In genomic region chr18:63157293-63158011, GRCh38 we compare ENCODE assay signal across 9 cellular contexts.
DNase-seq lines count a peak whose midpoint lies in the region; ATAC-seq and TF ChIP-seq lines count a peak whose summit lies in the region.
"Had no signal": no experiment of that assay in that cellular context is flagged by ENCODE, and none has a peak within 500 bp of the region (broad histone marks: within the 10 kb centered on the region; RNA-seq: fewer than 3 reads in every experiment).

No MANE protein-coding gene starts in this region.

- 96% methylated on average over 15 of the region's 15 CpGs for WGBS in SK-N-SH (ENCODE audit: low lambda C conversion rate)

- H3K4me3 ChIP-seq in uterus (no peak overlapping the region), SK-N-SH (ENCODE audit: low read depth in 2 of 2, low read length in 1 of 2) (no peak overlapping the region)
- H3K4me3 ChIP-seq: BLaER1 treated with 17β-estradiol and CSF1 and Interleukin-3, amounts not matched to agents 10 nM and 100 nM had no signal

- H3K9me3 ChIP-seq in KOPT-K1 (ENCODE audit: insufficient read depth, low read length, poor library complexity, severe bottlenecking), result no peaks in the 10 kb centered on the region
- H3K9me3 ChIP-seq in uterus, result no peaks in the 10 kb centered on the region
- no peaks in the 10 kb centered on the region for H3K9me3 ChIP-seq in SK-N-SH

- CTCF ChIA-PET in SK-N-SH (lab: Yijun Ruan, JAX), result interaction anchor here (0.8 to 1.3 kb wide), 2 partner anchors 20 to 165 kb away, joined by 3 to 5 read pairs; no protein-coding TSS in a partner anchor

- H3K4me1 ChIP-seq in uterus (peaks cover 3 to 32% of the 10 kb centered on the region in 2 donors), SK-N-SH (ENCODE audit: control insufficient read depth in 1 of 2, insufficient read depth in 2 of 2, low read depth in 1 of 2, low read length in 1 of 2) (peaks cover 11 to 33% of the 10 kb centered on the region in 2 experiments; a peak in 2 of 4 replicates)

- TF ChIP-seq CTCF in uterus (IDR thresholded peaks at IDR 0.05), result no peak
- no peak for TF ChIP-seq CTCF in progenitor cell of endocrine pancreas (IDR thresholded peaks at IDR 0.05; ENCODE audit: unreplicated experiment)
- no peak for TF ChIP-seq CTCF in mesothelial cell of epicardium (IDR thresholded peaks at IDR 0.05; ENCODE audit: unreplicated experiment)
- no peak for TF ChIP-seq CTCF in SK-N-SH (IDR thresholded peaks at IDR 0.05)

- no peak overlapping the region for H3K4me3 Mint-ChIP-seq in progenitor cell of endocrine pancreas (ENCODE audit: low read depth)
- no peak overlapping the region for H3K4me3 Mint-ChIP-seq in mesothelial cell of epicardium

- no peaks in the 10 kb centered on the region for H3K36me3 ChIP-seq in KOPT-K1 (ENCODE audit: insufficient read depth, low read length)
- no peaks in the 10 kb centered on the region for H3K36me3 ChIP-seq in uterus
- H3K36me3 ChIP-seq in SK-N-SH (replicated peaks in 1 of 2; ENCODE audit: control insufficient read depth in 1 of 2, insufficient read depth in 2 of 2, low read length in 1 of 2), result no peaks in the 10 kb centered on the region

- H3K9me2 ChIP-seq in SK-N-SH, result no peaks in the 10 kb centered on the region

- no peak overlapping the region for H3K4me2 ChIP-seq in SK-N-SH

- H3K9me3 Mint-ChIP-seq in activated naive CD4-positive, alpha-beta T cell treated with anti-CD3 and anti-CD28 coated beads, Interleukin-2, amount 50 U/mL, for 72 hours, result peaks cover 0 to 9% of the 10 kb centered on the region in 2 donors
- no peaks in the 10 kb centered on the region for H3K9me3 Mint-ChIP-seq in progenitor cell of endocrine pancreas (ENCODE audit: low read depth)
- H3K9me3 Mint-ChIP-seq in mesothelial cell of epicardium, result no peaks in the 10 kb centered on the region

- no peaks in the 10 kb centered on the region for H3K27me3 ChIP-seq in uterus
- H3K27me3 ChIP-seq in SK-N-SH (ENCODE audit: insufficient read depth), result no peaks in the 10 kb centered on the region
- H3K27me3 ChIP-seq: BLaER1 treated with 17β-estradiol and CSF1 and Interleukin-3, amounts not matched to agents 10 nM and 100 nM had no signal

- no peaks in the 10 kb centered on the region for H3K79me2 ChIP-seq in SK-N-SH (ENCODE audit: insufficient read depth)

- intact Hi-C loops in uterus (cut with DNase I; ENCODE audit: low total_unique reads), result no loop called here

- no peak for TF ChIP-seq EP300 in SK-N-SH (IDR thresholded peaks at IDR 0.05; ENCODE audit: borderline replicate concordance in 1 of 2, low read depth in 1 of 2, low read length in 1 of 2)

- H3K27me3 Mint-ChIP-seq in progenitor cell of endocrine pancreas, result peaks cover 43% of the 10 kb centered on the region
- H3K27me3 Mint-ChIP-seq in mesothelial cell of epicardium (ENCODE audit: low read depth), result peaks cover 25% of the 10 kb centered on the region

- peaks cover 6% of the 10 kb centered on the region for H3F3A ChIP-seq in SK-N-SH (replicated peaks; ENCODE audit: insufficient read depth)

- no peak for TF ChIP-seq POLR2A in uterus (IDR thresholded peaks at IDR 0.05)

- H3K27ac Mint-ChIP-seq in activated naive CD4-positive, alpha-beta T cell treated with anti-CD3 and anti-CD28 coated beads, Interleukin-2, amount 50 U/mL, for 72 hours, result peak overlapping the region; percentile 98 to 100
- H3K27ac Mint-ChIP-seq in progenitor cell of endocrine pancreas (no peak overlapping the region), mesothelial cell of epicardium (no peak overlapping the region)

- ATAC-seq in activated naive CD4-positive, alpha-beta T cell treated with anti-CD3 and anti-CD28 coated beads, Interleukin-2, amount 50 U/mL, for 72 hours, result no peak

- H3K27ac ChIP-seq in KOPT-K1 (ENCODE audit: low read depth, low read length, poor library complexity, severe bottlenecking) (peak overlapping the region; percentile 76), uterus (peak overlapping the region; percentile 93 to 97), SK-N-SH (ENCODE audit: low read depth in 2 of 2, low read length in 1 of 2) (no peak overlapping the region)

- DNase-seq in activated T-cell treated with anti-CD3 and anti-CD28 coated beads, Interleukin-2, amount 50 U/mL, for 1 hour, result peak; percentile 52
- DNase-seq in activated T-cell treated with anti-CD3 and anti-CD28 coated beads for 4 hours, result no peak
- no peak for DNase-seq in activated naive CD4-positive, alpha-beta T cell treated with anti-CD3 and anti-CD28 coated beads, Interleukin-2, amount 50 U/mL, for 72 hours (ENCODE audit: low spot score in 2 of 2)
- DNase-seq in uterus, result no peak
- DNase-seq in progenitor cell of endocrine pancreas (ENCODE audit: low spot score, unreplicated experiment), result no peak
- no peak for DNase-seq in mesothelial cell of epicardium (ENCODE audit: low spot score in 2 of 2, unreplicated experiment in 2 of 2)
- DNase-seq in SK-N-SH, result no peak

- H4K20me1 ChIP-seq in SK-N-SH (ENCODE audit: insufficient read depth), result no peaks in the 10 kb centered on the region

- peaks cover 8% of the 10 kb centered on the region for H3K4me1 Mint-ChIP-seq in progenitor cell of endocrine pancreas (ENCODE audit: low read depth)
- H3K4me1 Mint-ChIP-seq in mesothelial cell of epicardium, result peaks cover 52% of the 10 kb centered on the region

- POLR2A ChIA-PET in SK-N-SH (lab: Yijun Ruan, JAX), result no interaction called here

- TF ChIP-seq RAD21 in SK-N-SH (IDR thresholded peaks at IDR 0.05; ENCODE audit: low read length), result no peak

- no peak overlapping the region for H2AFZ ChIP-seq in SK-N-SH (ENCODE audit: low read depth)

- peaks cover 9 to 10% of the 10 kb centered on the region in 2 donors for H3K36me3 Mint-ChIP-seq in activated naive CD4-positive, alpha-beta T cell treated with anti-CD3 and anti-CD28 coated beads, Interleukin-2, amount 50 U/mL, for 72 hours
- no peaks in the 10 kb centered on the region for H3K36me3 Mint-ChIP-seq in progenitor cell of endocrine pancreas (ENCODE audit: insufficient read depth)
- H3K36me3 Mint-ChIP-seq in mesothelial cell of epicardium, result no peaks in the 10 kb centered on the region

- H3K9ac ChIP-seq in SK-N-SH, result no peak overlapping the region

TF ChIP-seq in SK-N-SH, 30 proteins besides CTCF, POLR2A, EP300 and RAD21:
- no peak for TF ChIP-seq FOSL2 (IDR thresholded peaks at IDR 0.05; ENCODE audit: borderline replicate concordance, low read depth)
- no peak for TF ChIP-seq USF2 (IDR thresholded peaks at IDR 0.05; ENCODE audit: borderline replicate concordance, low read depth, low read length)
- no peak for TF ChIP-seq JUND (IDR thresholded peaks at IDR 0.05)
- TF ChIP-seq POLR2AphosphoS5 (IDR thresholded peaks at IDR 0.05; ENCODE audit: low read depth, low read length), result no peak
- TF ChIP-seq GABPA (IDR thresholded peaks at IDR 0.05; ENCODE audit: low read depth), result no peak
- no peak for TF ChIP-seq RCOR1 (IDR thresholded peaks at IDR 0.05; ENCODE audit: low read length)
- no peak for TF ChIP-seq NRF1 (IDR thresholded peaks at IDR 0.05; ENCODE audit: low read depth, low read length)
- TF ChIP-seq ZBTB33 (IDR thresholded peaks at IDR 0.05; ENCODE audit: borderline replicate concordance, low read depth), result no peak
- TF ChIP-seq TCF12 (IDR thresholded peaks at IDR 0.05), result no peak
- no peak for TF ChIP-seq CHD2 (IDR thresholded peaks at IDR 0.05; ENCODE audit: low read length, partially characterized antibody)

Comparison
In these comparisons a context has a peak if more than half of its experiments do, and no peak if none do; other contexts are left out.
1. H3K27ac ChIP-seq: peak in KOPT-K1 (single experiment) and uterus (2 of 2); none in SK-N-SH (0 of 2).
2. H3K27ac Mint-ChIP-seq: peak in activated naive CD4-positive, alpha-beta T cell treated with anti-CD3 and anti-CD28 coated beads, Interleukin-2, amount 50 U/mL, for 72 hours (2 of 2); none in progenitor cell of endocrine pancreas (single experiment) and mesothelial cell of epicardium (single experiment).